ENCODE assay signal across 21 cellular contexts in the genomic region with DNA sequence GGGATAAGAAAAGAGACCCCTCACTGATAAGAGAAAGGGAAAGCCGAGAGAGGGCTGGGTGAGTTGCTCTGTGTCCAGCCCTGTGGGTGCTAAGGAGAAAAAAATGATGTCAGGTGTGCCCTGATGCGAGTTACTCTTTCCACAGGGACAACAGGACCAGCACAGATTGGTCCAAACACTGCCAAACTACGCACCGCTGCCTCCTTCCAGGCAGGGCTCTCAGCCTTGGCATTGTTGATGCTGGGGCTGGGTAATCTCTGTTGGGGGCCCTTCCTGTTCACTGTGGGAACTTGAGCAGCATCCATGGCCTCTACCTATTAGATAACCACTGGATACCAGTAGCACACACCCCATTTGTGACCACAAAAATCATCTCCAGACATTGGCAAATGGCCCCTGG. TPM values are rescaled to one million over a fixed set of nuclear protein-coding genes. Genes with fewer than 3 reads are reported as not detected.
DNase-seq lines count a peak whose midpoint lies in the region; FAIRE-seq and TF ChIP-seq lines count a peak whose summit lies in the region.
"Had no signal": no experiment of that assay in that cellular context is flagged by ENCODE, and none has a peak within 500 bp of the region (broad histone marks: within the 10 kb centered on the region; RNA-seq: fewer than 3 reads in every experiment).

No MANE protein-coding gene starts in this region.

- H3K4me1 Mint-ChIP-seq in activated CD4-positive, alpha-beta T cell treated with anti-CD3 and anti-CD28 coated beads, Interleukin-2, amount 10 ng/mL, durations not matched to agents 24 days and 14 days = peaks cover 44% of the 10 kb centered on the region
- H3K4me1 Mint-ChIP-seq in CD14-positive monocyte (peaks cover 23% of the 10 kb centered on the region), glutamatergic neuron (ENCODE audit: low read depth, unreplicated experiment) (peaks cover 3% of the 10 kb centered on the region)

- H3K23ac ChIP-seq in H1 (ENCODE audit: insufficient read length) = no peak overlapping the region

- no peak overlapping the region for H3K4ac ChIP-seq in H1 (replicated peaks; ENCODE audit: insufficient read length, low read depth, low read length)

- H3K4me1 ChIP-seq in H1 (replicated peaks in 1 of 4; ENCODE audit: control insufficient read depth in 3 of 4, insufficient read depth in 4 of 4, low read length in 3 of 4) (no peaks in the 10 kb centered on the region), GM23248 (ENCODE audit: insufficient read depth) (no peaks in the 10 kb centered on the region)
- H3K4me1 ChIP-seq: BE2C, Caco-2 had no signal

- H3K4me3 ChIP-seq in H1 (ENCODE audit: extremely low read depth in 1 of 4, insufficient read depth in 2 of 4, low read depth in 3 of 4, low read length in 4 of 4) (no peak overlapping the region), GM23248 (no peak overlapping the region)

- H3K9ac ChIP-seq in H1 (replicated peaks in 1 of 4; ENCODE audit: extremely low read depth in 1 of 4, low read depth in 3 of 4, low read length in 3 of 4) (no peak overlapping the region), GM23248 (no peak overlapping the region)

- H3K79me2 ChIP-seq in H1 (ENCODE audit: control insufficient read depth in 1 of 2, insufficient read depth in 2 of 2, low read length in 2 of 2) (no peaks in the 10 kb centered on the region), GM23248 (ENCODE audit: insufficient read depth) (no peaks in the 10 kb centered on the region)

- H3K27me3 ChIP-seq in H1 (replicated peaks in 1 of 4; ENCODE audit: control insufficient read depth in 3 of 4, extremely low read depth in 1 of 4, insufficient read depth in 3 of 4, low read length in 3 of 4) (no peaks in the 10 kb centered on the region; a peak in 2 of 7 replicates), GM23248 (replicated peaks; ENCODE audit: insufficient read depth) (no peaks in the 10 kb centered on the region)
- H3K27me3 ChIP-seq: BE2C had no signal

- no peak for TF ChIP-seq POLR2A in H1 (IDR thresholded peaks at IDR 0.05; ENCODE audit: control extremely low read depth in 1 of 2, low read depth in 2 of 2, low read length in 2 of 2)

- peak; percentile 56 for DNase-seq in activated CD4-positive, alpha-beta T cell treated with anti-CD3 and anti-CD28 coated beads, Interleukin-2, amount 10 ng/mL, durations not matched to agents 24 days and 14 days
- no peak for DNase-seq in activated CD4-positive, alpha-beta T cell treated with anti-CD3 and anti-CD28 coated beads, Interleukin-2, amount 50 U/mL, for 48 hours
- peak; percentile 8 for DNase-seq in CD14-positive monocyte (ENCODE audit: low spot score)
- peak; percentile 37 for DNase-seq in NCI-H69 (lab: John Stamatoyannopoulos, UW)
- DNase-seq in H1 (ENCODE audit: low read depth in 1 of 2, low spot score in 2 of 2) = no peak
- no peak for DNase-seq in GM23248
- DNase-seq in glutamatergic neuron = no peak
- DNase-seq in activated effector memory CD4-positive, alpha-beta T cell treated with Interleukin-2 at 50 U/mL for 16 hours = no peak
- DNase-seq: BE2C, Caco-2, DMS153, EL, HCEC 1CT, MV-4-11, NCI-H1417, NCI-H1930, NCI-H2171, NCI-H446, OCI-M1 had no signal

- H4K5ac ChIP-seq in H1 (ENCODE audit: insufficient read length, low read depth, low read length) = no peak overlapping the region

- H3K36me3 Mint-ChIP-seq in activated CD4-positive, alpha-beta T cell treated with anti-CD3 and anti-CD28 coated beads, Interleukin-2, amount 10 ng/mL, durations not matched to agents 24 days and 14 days (ENCODE audit: low read depth) = peaks cover 33% of the 10 kb centered on the region
- H3K36me3 Mint-ChIP-seq in CD14-positive monocyte = peaks cover 39 to 51% of the 10 kb centered on the region in 2 donors
- no peaks in the 10 kb centered on the region for H3K36me3 Mint-ChIP-seq in glutamatergic neuron (ENCODE audit: unreplicated experiment)

- H2BK5ac ChIP-seq in H1 (ENCODE audit: low read depth, low read length) = no peak overlapping the region

- H4K8ac ChIP-seq in H1 (ENCODE audit: extremely low read depth, insufficient read depth, low read length) = no peak overlapping the region

- no peaks in the 10 kb centered on the region for H3K27me3 Mint-ChIP-seq in activated CD4-positive, alpha-beta T cell treated with anti-CD3 and anti-CD28 coated beads, Interleukin-2, amount 10 ng/mL, durations not matched to agents 24 days and 14 days
- no peaks in the 10 kb centered on the region for H3K27me3 Mint-ChIP-seq in CD14-positive monocyte (ENCODE audit: low read depth in 3 of 3)
- H3K27me3 Mint-ChIP-seq in glutamatergic neuron (ENCODE audit: unreplicated experiment) = peaks cover 2% of the 10 kb centered on the region

- H3K9me3 Mint-ChIP-seq in activated CD4-positive, alpha-beta T cell treated with anti-CD3 and anti-CD28 coated beads, Interleukin-2, amount 10 ng/mL, durations not matched to agents 24 days and 14 days = no peaks in the 10 kb centered on the region
- H3K9me3 Mint-ChIP-seq in CD14-positive monocyte (no peaks in the 10 kb centered on the region), glutamatergic neuron (ENCODE audit: unreplicated experiment) (no peaks in the 10 kb centered on the region)

- H3K27ac Mint-ChIP-seq in activated CD4-positive, alpha-beta T cell treated with anti-CD3 and anti-CD28 coated beads, Interleukin-2, amount 10 ng/mL, durations not matched to agents 24 days and 14 days = no peak overlapping the region
- H3K27ac Mint-ChIP-seq in CD14-positive monocyte (peak overlapping the region in 1 of 7 donors; percentile 62), glutamatergic neuron (ENCODE audit: unreplicated experiment) (no peak overlapping the region)

- H2AK5ac ChIP-seq in H1 (ENCODE audit: low read depth, low read length) = no peak overlapping the region

- H3K23me2 ChIP-seq in H1 (ENCODE audit: low read depth, low read length) = no peaks in the 10 kb centered on the region

- H2BK12ac ChIP-seq in H1 (ENCODE audit: low read depth, low read length) = no peak overlapping the region

- H3K36me3 ChIP-seq in H1 (ENCODE audit: control insufficient read depth in 2 of 4, insufficient read depth in 4 of 4, low read length in 3 of 4) (no peaks in the 10 kb centered on the region), GM23248 (ENCODE audit: low read depth) (no peaks in the 10 kb centered on the region)
- H3K36me3 ChIP-seq: BE2C had no signal

- H3K79me1 ChIP-seq in H1 (ENCODE audit: low read depth, low read length) = no peaks in the 10 kb centered on the region

- TF ChIP-seq RAD21 in H1 (IDR thresholded peaks at IDR 0.05 in 1 of 2, conservative IDR thresholded peaks at IDR 0.05 in 1 of 2; ENCODE audit: low read depth in 2 of 2, low read length in 2 of 2) = no peak

- H3K4me2 ChIP-seq in H1 (ENCODE audit: insufficient read depth in 1 of 2, low read depth in 2 of 2, low read length in 2 of 2) = no peak overlapping the region
- H3K4me2 ChIP-seq in GM23248 (ENCODE audit: unreplicated experiment) = no peak overlapping the region

- H4K91ac ChIP-seq in H1 (replicated peaks; ENCODE audit: insufficient read length, low read length) = no peak overlapping the region

- H3F3A ChIP-seq in GM23248 (ENCODE audit: insufficient read depth) = no peaks in the 10 kb centered on the region

- 87% methylated on average over 4 of the region's 4 CpGs; no CpG with 5 or more reads in 1 of the 2 experiments for WGBS in H1 (ENCODE audit: extremely low coverage in 1 of 2, insufficient coverage in 1 of 2, insufficient read length in 1 of 2, insufficient replicate concordance in 2 of 2, low coverage in 1 of 2, low lambda C conversion rate in 2 of 2, missing lambda C conversion rate in 1 of 2), 2 experiments
- 94 to 99% methylated on average over 4 of the region's 4 CpGs for WGBS in GM23248 (ENCODE audit: low coverage in 1 of 2, low lambda C conversion rate in 2 of 2, missing lambda C conversion rate in 2 of 2), 2 experiments

- H3K14ac ChIP-seq in H1 (ENCODE audit: insufficient read length) = no peak overlapping the region

- H2AFZ ChIP-seq in H1 (ENCODE audit: low read length) (no peak overlapping the region), GM23248 (no peak overlapping the region)

- CTCF ChIA-PET in H1 (lab: Charles Lee; ENCODE audit: partially characterized antibody) = interaction anchor here (3.6 to 5.0 kb wide), 2 partner anchors 20 to 57 kb away, joined by 19 to 68 read pairs; no protein-coding TSS in a partner anchor

- TF ChIP-seq CTCF in CD14-positive monocyte (IDR thresholded peaks at IDR 0.05) = no peak
- TF ChIP-seq CTCF in H1 (IDR thresholded peaks at IDR 0.05; ENCODE audit: control extremely low read depth in 1 of 3, insufficient read depth in 1 of 3, low read depth in 1 of 3, low read length in 3 of 3) = no peak
- no peak for TF ChIP-seq CTCF in glutamatergic neuron (IDR thresholded peaks at IDR 0.05; ENCODE audit: partially characterized antibody, unreplicated experiment)

- H4K20me1 ChIP-seq in H1 (replicated peaks in 1 of 2; ENCODE audit: control insufficient read depth in 1 of 2, insufficient read depth in 2 of 2, low read length in 2 of 2) (no peaks in the 10 kb centered on the region), GM23248 (ENCODE audit: insufficient read depth) (no peaks in the 10 kb centered on the region)

- no peak for TF ChIP-seq EP300 in H1 (IDR thresholded peaks at IDR 0.05; ENCODE audit: borderline replicate concordance in 1 of 2, low read depth in 2 of 2, low read length in 2 of 2)

- 0 out of 2 replicates have a peak overlapping the region, but pooled peaks have one; percentile 0 for H2BK20ac ChIP-seq in H1 (ENCODE audit: low read length)

- H3K27ac ChIP-seq in H1 (ENCODE audit: low read depth, low read length) (no peak overlapping the region), GM23248 (no peak overlapping the region)
- H3K27ac ChIP-seq: 22Rv1, RWPE1 had no signal

- no peak for FAIRE-seq in H1 (lab: Jason Lieb, UNC)

- no peak overlapping the region for H2BK15ac ChIP-seq in H1 (ENCODE audit: low read length)

- POLR2A ChIA-PET in H1 (lab: Charles Lee; ENCODE audit: partially characterized antibody) = no interaction called here

- intact Hi-C loops in activated CD4-positive, alpha-beta T cell treated with anti-CD3 and anti-CD28 coated beads, Interleukin-2, amount 10 ng/mL, durations not matched to agents 24 days and 14 days (cut with micrococcal nuclease) = no loop called here
- intact Hi-C loops in CD14-positive monocyte (cut with micrococcal nuclease) = no loop called here

- H3K56ac ChIP-seq in H1 (replicated peaks; ENCODE audit: insufficient read length, low read depth, low read length) = no peak overlapping the region

- in situ Hi-C loops in GM23248 (cut with MboI) = no loop called here

- no peak overlapping the region for H3K4me3 Mint-ChIP-seq in activated CD4-positive, alpha-beta T cell treated with anti-CD3 and anti-CD28 coated beads, Interleukin-2, amount 10 ng/mL, durations not matched to agents 24 days and 14 days
- no peak overlapping the region for H3K4me3 Mint-ChIP-seq in CD14-positive monocyte
- H3K4me3 Mint-ChIP-seq in glutamatergic neuron (ENCODE audit: unreplicated experiment) = no peak overlapping the region

- no peak overlapping the region for H3K18ac ChIP-seq in H1 (ENCODE audit: extremely low read depth, low read length)

- no peaks in the 10 kb centered on the region for H3K9me2 ChIP-seq in GM23248 (ENCODE audit: insufficient read depth)

- no peaks in the 10 kb centered on the region for H3K9me3 ChIP-seq in H1 (ENCODE audit: insufficient read depth in 2 of 2, low read depth in 1 of 2, low read length in 1 of 2)
- no peaks in the 10 kb centered on the region for H3K9me3 ChIP-seq in GM23248 (ENCODE audit: low read depth)
- H3K9me3 ChIP-seq: BE2C, Caco-2 had no signal

- no peak overlapping the region for H2BK120ac ChIP-seq in H1 (replicated peaks; ENCODE audit: low read depth, low read length)

RNA-seq across cellular contexts. Expression of a gene that starts 10.3 kb away (rescaled TPM):
- 43.5 and 46.7 TPM in 2 replicates for total RNA-seq in activated CD4-positive, alpha-beta T cell treated with anti-CD3 and anti-CD28 coated beads, Interleukin-2, amount 10 ng/mL, durations not matched to agents 24 days and 14 days
- polyA plus RNA-seq in CD14-positive monocyte = 10 to 100 TPM in 1 of 2 donors, 1 to 10 TPM in 1; 8.2 to 13.3 TPM
- total RNA-seq in H1 (2021; fragmentation: NEBNext Ultra II Directional; extraction: Animal tissue kit (Norgen Biotek cat#: 25700)) = 26.1 and 30.7 TPM in 2 replicates
- 47.9 and 75.1 TPM in 2 replicates for polyA plus RNA-seq in H1 (2011; rRNA removed)
- polyA plus RNA-seq in H1 (2011; cell fraction: cytosol; rRNA removed) = 28.2 TPM
- 25.4 TPM for polyA plus RNA-seq in H1 (2011; cell fraction: nucleus; rRNA removed)
- 22.2 to 32.2 TPM (median 29.6 TPM) in 4 replicates for polyA plus RNA-seq in H1 (2012, experiment 1 of 2)
- 34.8 TPM for polyA plus RNA-seq in H1 (2012, experiment 2 of 2)
- 22.2 TPM for polyA plus RNA-seq in H1 (2013, experiment 1 of 2)
- polyA plus RNA-seq in H1 (2013, experiment 2 of 2) = 25.2 TPM
- 8.1 and 10.5 TPM in 2 replicates for polyA minus RNA-seq in H1 (2011; rRNA and poly(A)+ RNA removed)
- 13.7 TPM for polyA minus RNA-seq in H1 (2011; cell fraction: cytosol; rRNA and poly(A)+ RNA removed)
- 9.2 TPM for polyA minus RNA-seq in H1 (2011; cell fraction: nucleus; rRNA and poly(A)+ RNA removed)
- total RNA-seq in GM23248 (2014; rRNA removed; shearing (Covaris generic)) = 6.9 and 17.7 TPM in 2 replicates
- polyA plus RNA-seq in GM23248 (2016; fragmentation: Nextera tagmentation; extraction: Ambion mirVana) = 7.7 and 8.0 TPM in 2 replicates
- total RNA-seq in glutamatergic neuron (ENCODE audit: unreplicated experiment) = 67.6 TPM

RNA-seq across cellular contexts. Expression of a gene that starts 25.3 kb away (rescaled TPM):
- 16.6 and 18.3 TPM in 2 replicates for total RNA-seq in activated CD4-positive, alpha-beta T cell treated with anti-CD3 and anti-CD28 coated beads, Interleukin-2, amount 10 ng/mL, durations not matched to agents 24 days and 14 days
- 1 to 10 TPM; 1.3 to 2.7 TPM for polyA plus RNA-seq in CD14-positive monocyte
- 2.5 and 3.9 TPM in 2 replicates for total RNA-seq in H1 (2021; fragmentation: NEBNext Ultra II Directional; extraction: Animal tissue kit (Norgen Biotek cat#: 25700))
- polyA plus RNA-seq in H1 (2011; rRNA removed) = 1.8 and 2.8 TPM in 2 replicates
- polyA plus RNA-seq in H1 (2011; cell fraction: cytosol; rRNA removed) = 2.4 TPM
- 9.0 TPM for polyA plus RNA-seq in H1 (2011; cell fraction: nucleus; rRNA removed)
- 1.8 to 3.1 TPM (median 2.4 TPM) in 4 replicates for polyA plus RNA-seq in H1 (2012, experiment 1 of 2)
- 0.62 TPM for polyA plus RNA-seq in H1 (2012, experiment 2 of 2)
- polyA plus RNA-seq in H1 (2013, experiment 1 of 2) = 1.1 TPM
- 1.2 TPM for polyA plus RNA-seq in H1 (2013, experiment 2 of 2)
- 4.0 and 5.4 TPM in 2 replicates for polyA minus RNA-seq in H1 (2011; rRNA and poly(A)+ RNA removed)
- 1.5 TPM for polyA minus RNA-seq in H1 (2011; cell fraction: cytosol; rRNA and poly(A)+ RNA removed)
- polyA minus RNA-seq in H1 (2011; cell fraction: nucleus; rRNA and poly(A)+ RNA removed) = 8.9 TPM
- 2.9 and 9.7 TPM in 2 replicates for total RNA-seq in GM23248 (2014; rRNA removed; shearing (Covaris generic))
- polyA plus RNA-seq in GM23248 (2016; fragmentation: Nextera tagmentation; extraction: Ambion mirVana) = 3.3 and 3.5 TPM in 2 replicates
- total RNA-seq in glutamatergic neuron (ENCODE audit: unreplicated experiment) = 12.9 TPM

Comparison
In these comparisons a context has a peak if more than half of its experiments do, and no peak if none do; other contexts are left out.
1. DNase-seq: peak in activated CD4-positive, alpha-beta T cell treated with anti-CD3 and anti-CD28 coated beads, Interleukin-2, amount 10 ng/mL, durations not matched to agents 24 days and 14 days (single experiment), CD14-positive monocyte (single experiment) and NCI-H69 (single experiment); none in activated CD4-positive, alpha-beta T cell treated with anti-CD3 and anti-CD28 coated beads, Interleukin-2, amount 50 U/mL, for 48 hours (0 of 2), H1 (0 of 2), GM23248 (single experiment), glutamatergic neuron (single experiment) and activated effector memory CD4-positive, alpha-beta T cell treated with Interleukin-2 at 50 U/mL for 16 hours (single experiment).